In genomic region chr12:53725824-53726223, GRCh38 we compare ENCODE assay signal across 10 cellular contexts. TPM values are rescaled to one million over a fixed set of nuclear protein-coding genes. Genes with fewer than 3 reads are reported as not detected.
A peak's percentile ranks its signal among the peaks of the same experiment; 100 is the strongest.
DNase-seq lines count a peak whose midpoint lies in the region; ATAC-seq and TF ChIP-seq lines count a peak whose summit lies in the region.
"Had no signal": no experiment of that assay in that cellular context is flagged by ENCODE, and none has a peak within 500 bp of the region (broad histone marks: within the 10 kb centered on the region; RNA-seq: fewer than 3 reads in every experiment).

No MANE protein-coding gene starts in this region.

- H3K36me3 Mint-ChIP-seq in activated naive CD4-positive, alpha-beta T cell treated with anti-CD3 and anti-CD28 coated beads, Interleukin-2, amount 10 ng/mL, durations not matched to agents 7 days and 5 days = peaks cover 11% of the 10 kb centered on the region
- H3K36me3 Mint-ChIP-seq in activated naive CD4-positive, alpha-beta T cell treated with anti-CD3 and anti-CD28 coated beads, Interleukin-2, amount 50 U/mL, for 72 hours = no peaks in the 10 kb centered on the region
- H3K36me3 Mint-ChIP-seq in memory B cell = peaks cover 27% of the 10 kb centered on the region

- CTCF ChIA-PET in activated naive CD4-positive, alpha-beta T cell treated with anti-CD3 and anti-CD28 coated beads, Interleukin-2, amount 10 ng/mL, durations not matched to agents 7 days and 5 days (lab: Charles Lee) = interaction anchor here (0.6 to 14.7 kb wide), 4 partner anchors 9 to 32 kb away, joined by 3 to 185 read pairs (median 11); no protein-coding TSS in a partner anchor

- H3K9me3 ChIP-seq in ascending aorta = no peaks in the 10 kb centered on the region
- no peaks in the 10 kb centered on the region for H3K9me3 ChIP-seq in transverse colon
- no peaks in the 10 kb centered on the region for H3K9me3 ChIP-seq in WERI-Rb-1 (ENCODE audit: severe bottlenecking)

- peaks cover 27% of the 10 kb centered on the region for H3K4me1 Mint-ChIP-seq in activated naive CD4-positive, alpha-beta T cell treated with anti-CD3 and anti-CD28 coated beads, Interleukin-2, amount 10 ng/mL, durations not matched to agents 7 days and 5 days
- peaks cover 11% of the 10 kb centered on the region for H3K4me1 Mint-ChIP-seq in memory B cell

- intact Hi-C loops in ascending aorta (cut with DNase I) (loop anchor here (2.0 kb wide), 1 partner anchor 555 kb away; the partner anchor contains the start of genes CBX5 and HNRNPA1), transverse colon (cut with DNase I; ENCODE audit: low total_unique reads) (no loop called here)

- in situ Hi-C loops in transverse colon (cut with MboI; ENCODE audit: low pct_ligation_motif_present in 1 of 4, low pct_unique_long_range_greater_than_20kb in 1 of 4, low sequenced_read_pairs in 3 of 4) = no loop called here

- H3K27ac Mint-ChIP-seq in activated naive CD4-positive, alpha-beta T cell treated with anti-CD3 and anti-CD28 coated beads, Interleukin-2, amount 10 ng/mL, durations not matched to agents 7 days and 5 days = peak overlapping the region; percentile 91
- H3K27ac Mint-ChIP-seq in activated naive CD4-positive, alpha-beta T cell treated with anti-CD3 and anti-CD28 coated beads, Interleukin-2, amount 50 U/mL, for 72 hours = peak overlapping the region in 1 of 2 donors; percentile 90
- H3K27ac Mint-ChIP-seq in memory B cell = no peak overlapping the region

- WGBS in transverse colon (ENCODE audit: low coverage in 1 of 2), 2 donors = 0 to 32% methylated on average over 2 to 4 of the region's 4 CpGs

- H3K9me3 Mint-ChIP-seq in activated naive CD4-positive, alpha-beta T cell treated with anti-CD3 and anti-CD28 coated beads, Interleukin-2, amount 10 ng/mL, durations not matched to agents 7 days and 5 days = no peaks in the 10 kb centered on the region
- H3K9me3 Mint-ChIP-seq in activated naive CD4-positive, alpha-beta T cell treated with anti-CD3 and anti-CD28 coated beads, Interleukin-2, amount 50 U/mL, for 72 hours = no peaks in the 10 kb centered on the region
- H3K9me3 Mint-ChIP-seq in memory B cell = no peaks in the 10 kb centered on the region

- no peak for DNase-seq in activated naive CD4-positive, alpha-beta T cell treated with anti-CD3 and anti-CD28 coated beads, Interleukin-2, amount 10 ng/mL, durations not matched to agents 7 days and 5 days
- DNase-seq in activated naive CD4-positive, alpha-beta T cell treated with anti-CD3 and anti-CD28 coated beads, Interleukin-2, amount 50 U/mL, for 72 hours (ENCODE audit: low spot score in 2 of 2) = no peak
- DNase-seq in ascending aorta (ENCODE audit: low spot score in 2 of 2) (no peak), memory B cell (ENCODE audit: low spot score in 2 of 2) (no peak), transverse colon (peak; percentile 19), NCI-H1436 treated with DMSO at 0.1 percent for 48 hours (lab: John Stamatoyannopoulos, UW) (no peak), WERI-Rb-1 (no peak)
- DNase-seq: DMS79 treated with DMSO at 0.1 percent for 48 hours had no signal

- H3K27ac ChIP-seq in ascending aorta (peak overlapping the region; percentile 10 to 85), transverse colon (no peak overlapping the region), WERI-Rb-1 (no peak overlapping the region)

- no peak for TF ChIP-seq EP300 in transverse colon (IDR thresholded peaks at IDR 0.05; ENCODE audit: low read depth)

- H3K27me3 Mint-ChIP-seq in activated naive CD4-positive, alpha-beta T cell treated with anti-CD3 and anti-CD28 coated beads, Interleukin-2, amount 10 ng/mL, durations not matched to agents 7 days and 5 days = no peaks in the 10 kb centered on the region
- H3K27me3 Mint-ChIP-seq in memory B cell = no peaks in the 10 kb centered on the region

- peak overlapping the region; percentile 89 for H3K4me3 Mint-ChIP-seq in activated naive CD4-positive, alpha-beta T cell treated with anti-CD3 and anti-CD28 coated beads, Interleukin-2, amount 10 ng/mL, durations not matched to agents 7 days and 5 days
- H3K4me3 Mint-ChIP-seq in memory B cell = peak overlapping the region; percentile 47

- H3K36me3 ChIP-seq in ascending aorta (peaks cover 37 to 42% of the 10 kb centered on the region in 2 donors), transverse colon (peaks cover 0 to 36% (median 6%) of the 10 kb centered on the region in 4 donors), WERI-Rb-1 (no peaks in the 10 kb centered on the region; the same call in none of the 2 replicates)

- no peaks in the 10 kb centered on the region for H3K27me3 ChIP-seq in ascending aorta
- H3K27me3 ChIP-seq in transverse colon = no peaks in the 10 kb centered on the region
- H3K27me3 ChIP-seq in WERI-Rb-1 (ENCODE audit: insufficient read depth, low read depth, severe bottlenecking) = no peaks in the 10 kb centered on the region

- peak overlapping the region; percentile 81 to 87 for H3K4me3 ChIP-seq in ascending aorta
- H3K4me3 ChIP-seq in transverse colon = peak overlapping the region in 1 of 4 donors; percentile 88
- no peak overlapping the region for H3K4me3 ChIP-seq in WERI-Rb-1 (ENCODE audit: low read depth, low read length)

- no peak for ATAC-seq in activated naive CD4-positive, alpha-beta T cell treated with anti-CD3 and anti-CD28 coated beads, Interleukin-2, amount 50 U/mL, for 72 hours
- ATAC-seq in memory B cell (ENCODE audit: low read depth) (no peak), GM18909 (IDR thresholded peaks at IDR 0.05; ENCODE audit: poor library complexity, unreplicated experiment) (no peak)

- TF ChIP-seq CTCF in ascending aorta (IDR thresholded peaks at IDR 0.05) (no peak), transverse colon (IDR thresholded peaks at IDR 0.05) (no peak), WERI-Rb-1 (IDR thresholded peaks at IDR 0.05; ENCODE audit: low read depth, low read length) (no peak)

- H3K4me1 ChIP-seq in ascending aorta = peaks cover 8 to 27% of the 10 kb centered on the region in 2 donors
- H3K4me1 ChIP-seq in transverse colon = peaks cover 10 to 20% (median 17%) of the 10 kb centered on the region in 4 donors

- no peak for TF ChIP-seq POLR2A in transverse colon (IDR thresholded peaks at IDR 0.05)

RNA-seq across cellular contexts. Expression of gene CALCOCO1, which starts 1.4 kb away (rescaled TPM):
- total RNA-seq in activated naive CD4-positive, alpha-beta T cell treated with anti-CD3 and anti-CD28 coated beads, Interleukin-2, amount 50 U/mL, for 72 hours = 10 to 100 TPM; 35.4 to 36.2 TPM
- total RNA-seq in ascending aorta (258 TPM), transverse colon (100 to 1,000 TPM; 118 to 186 (median 168) TPM)

RNA-seq across cellular contexts. Expression of gene CISTR, which starts 26.0 kb away (rescaled TPM):
- total RNA-seq in activated naive CD4-positive, alpha-beta T cell treated with anti-CD3 and anti-CD28 coated beads, Interleukin-2, amount 50 U/mL, for 72 hours = not detected
- total RNA-seq in ascending aorta (not detected), transverse colon (not detected)
- total RNA-seq: T-helper 1 cell treated with Interleukin-12 subunit alpha and Interleukin-12 subunit beta and Interleukin-4 antibody, amounts not matched to agents 30 ng/mL and 1 ng/mL, for 36 hours had no signal

RNA-seq across cellular contexts. Expression of gene ATP5MC2, which starts 49.9 kb away (rescaled TPM):
- 100 to 1,000 TPM; 319 to 327 TPM for total RNA-seq in activated naive CD4-positive, alpha-beta T cell treated with anti-CD3 and anti-CD28 coated beads, Interleukin-2, amount 50 U/mL, for 72 hours
- 284 TPM for total RNA-seq in ascending aorta
- total RNA-seq in transverse colon = 100 to 1,000 TPM; 248 to 394 (median 337) TPM

Comparison
In these comparisons a context has a peak if more than half of its experiments do, and no peak if none do; other contexts are left out.
1. H3K27ac ChIP-seq: peak in ascending aorta (2 of 2); none in transverse colon (0 of 4) and WERI-Rb-1 (single experiment).